ENCODE assay signal across 8 cellular contexts in the genomic region with DNA sequence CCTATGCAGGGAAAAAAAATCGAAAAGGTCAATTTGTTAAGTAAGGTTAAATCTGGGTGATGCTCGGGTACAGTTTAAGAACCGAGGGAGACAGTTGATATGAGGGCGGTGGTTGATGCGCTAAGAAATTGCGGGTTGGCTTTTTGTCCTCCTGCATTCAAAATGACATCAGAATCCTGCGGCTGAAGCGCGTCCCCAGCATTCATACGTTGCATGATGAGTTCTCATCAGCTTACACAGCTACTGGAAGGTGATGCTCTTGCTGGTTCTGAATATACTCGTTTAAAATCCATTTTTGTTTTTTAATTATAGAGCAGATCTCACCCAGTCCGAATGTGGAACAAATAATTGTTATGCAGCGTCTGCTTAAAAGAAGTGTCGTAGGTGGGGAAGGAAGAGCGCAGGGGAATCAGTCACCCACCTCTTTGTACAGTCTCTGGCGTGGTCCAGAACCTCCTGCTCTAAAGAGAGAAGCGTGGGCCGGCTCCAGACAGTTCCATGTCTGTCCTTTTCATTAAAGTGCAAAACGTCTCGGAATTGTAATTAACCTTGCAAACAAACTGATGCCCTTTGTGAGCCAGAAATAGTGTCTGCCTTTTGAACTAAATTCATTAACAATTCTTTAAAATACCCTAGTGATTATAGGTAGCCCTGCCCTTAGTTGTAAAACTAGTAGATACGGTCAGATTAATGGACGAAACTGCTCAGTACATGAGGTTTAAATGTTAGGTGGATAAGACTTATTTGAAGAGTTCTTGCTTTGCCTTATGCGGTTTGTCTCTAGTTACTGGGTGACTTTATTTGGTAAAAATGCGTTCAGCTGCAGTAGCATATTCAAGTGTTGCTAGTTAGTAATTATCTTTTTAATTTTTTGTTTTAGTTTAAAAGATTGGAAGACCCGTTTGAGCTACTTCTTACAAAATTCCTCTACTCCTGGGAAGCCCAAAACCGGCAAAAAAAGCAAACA. TPM values are rescaled to one million over a fixed set of nuclear protein-coding genes. Genes with fewer than 3 reads are reported as not detected.
DNase-seq lines count a peak whose midpoint lies in the region; ATAC-seq and TF ChIP-seq lines count a peak whose summit lies in the region.

No MANE protein-coding gene starts in this region.

- no peak for TF ChIP-seq POLR2A in uterus (IDR thresholded peaks at IDR 0.05)

- H2AFZ ChIP-seq in OCI-LY3 (ENCODE audit: low read depth, low read length) = 0 out of 2 replicates have a peak overlapping the region, but pooled peaks have one; percentile 11
- peak overlapping the region; percentile 95 for H2AFZ ChIP-seq in osteoblast (ENCODE audit: low read length)

- peak; percentile 76 for DNase-seq in activated naive CD4-positive, alpha-beta T cell treated with anti-CD3 and anti-CD28 coated beads for 36 hours
- peak; percentile 60 for DNase-seq in globus pallidus (ENCODE audit: low spot score)
- DNase-seq in osteoblast (ENCODE audit: insufficient read length, low spot score, missing footprints) = no peak
- DNase-seq in uterus = peak in 1 of 2 donors; percentile 47
- no peak for DNase-seq in OCI-M2 (lab: John Stamatoyannopoulos, UW; ENCODE audit: unreplicated experiment)

- peak; percentile 9 for ATAC-seq in HG02938 (IDR thresholded peaks at IDR 0.05; ENCODE audit: unreplicated experiment)

- no peaks in the 10 kb centered on the region for H3K9me3 ChIP-seq in OCI-LY3 (ENCODE audit: insufficient read depth, low read length)
- no peaks in the 10 kb centered on the region for H3K9me3 ChIP-seq in osteoblast (ENCODE audit: low read depth, low read length)
- H3K9me3 ChIP-seq in uterus = no peaks in the 10 kb centered on the region

- H3K4me3 Mint-ChIP-seq in activated naive CD4-positive, alpha-beta T cell treated with anti-CD3 and anti-CD28 coated beads for 36 hours = peak overlapping the region; percentile 96

- peaks cover 2% of the 10 kb centered on the region for H3K27me3 Mint-ChIP-seq in activated naive CD4-positive, alpha-beta T cell treated with anti-CD3 and anti-CD28 coated beads for 36 hours (ENCODE audit: low read depth)

- intact Hi-C loops in activated naive CD4-positive, alpha-beta T cell treated with anti-CD3 and anti-CD28 coated beads for 36 hours (cut with micrococcal nuclease) = loop anchor here (1.0 to 10.0 kb wide), 12 partner anchors 169 to 1486 kb away; a partner anchor contains a TSS
- intact Hi-C loops in uterus (cut with DNase I; ENCODE audit: low total_unique reads) = no loop called here

- H3K36me3 ChIP-seq in OCI-LY3 (replicated peaks; ENCODE audit: low read depth, low read length) (peaks cover 24% of the 10 kb centered on the region), osteoblast (ENCODE audit: insufficient read depth, low read length) (peaks cover 10% of the 10 kb centered on the region), uterus (no peaks in the 10 kb centered on the region)

- peaks cover 30% of the 10 kb centered on the region for H3K4me1 ChIP-seq in OCI-LY3 (ENCODE audit: low read length)
- H3K4me1 ChIP-seq in osteoblast (ENCODE audit: insufficient read depth, low read length) = peaks cover 25% of the 10 kb centered on the region
- H3K4me1 ChIP-seq in uterus = peaks cover 0 to 8% of the 10 kb centered on the region in 2 donors

- peaks cover 5% of the 10 kb centered on the region for H3K36me3 Mint-ChIP-seq in activated naive CD4-positive, alpha-beta T cell treated with anti-CD3 and anti-CD28 coated beads for 36 hours (ENCODE audit: low read depth)

- H3K27ac ChIP-seq in C4-2B = peak overlapping the region; percentile 76
- H3K27ac ChIP-seq in OCI-LY3 (ENCODE audit: low read length) = peak overlapping the region; percentile 60
- peak overlapping the region; percentile 94 for H3K27ac ChIP-seq in osteoblast (ENCODE audit: low read depth, low read length)
- H3K27ac ChIP-seq in uterus = peak overlapping the region; percentile 95 to 97

- H3K4me2 ChIP-seq in OCI-LY3 (ENCODE audit: low read length) (peak overlapping the region; percentile 98), osteoblast (ENCODE audit: insufficient read depth, low read length) (peak overlapping the region; percentile 89)

- H3K9ac ChIP-seq in OCI-LY3 (ENCODE audit: low read length) = peak overlapping the region; percentile 71

- H3K27me3 ChIP-seq in OCI-LY3 (ENCODE audit: low read depth, low read length) = no peaks in the 10 kb centered on the region
- no peaks in the 10 kb centered on the region for H3K27me3 ChIP-seq in osteoblast (ENCODE audit: insufficient read depth, low read length)
- no peaks in the 10 kb centered on the region for H3K27me3 ChIP-seq in uterus

- H4K20me1 ChIP-seq in OCI-LY3 (ENCODE audit: insufficient read depth, low read length) = peaks cover 16% of the 10 kb centered on the region
- no peaks in the 10 kb centered on the region for H4K20me1 ChIP-seq in osteoblast (ENCODE audit: insufficient read depth, low read length)

- H3K4me3 ChIP-seq in OCI-LY3 (ENCODE audit: low read length) = peak overlapping the region; percentile 81
- H3K4me3 ChIP-seq in osteoblast (ENCODE audit: insufficient read depth, low read length) = peak overlapping the region; percentile 97
- peak overlapping the region; percentile 79 to 89 for H3K4me3 ChIP-seq in uterus

- CTCF ChIA-PET in activated naive CD4-positive, alpha-beta T cell treated with anti-CD3 and anti-CD28 coated beads for 36 hours (lab: Charles Lee) = interaction anchor here (0.7 to 1.4 kb wide), 2 partner anchors 10 to 313 kb away, joined by 3 read pairs; no protein-coding TSS in a partner anchor

- peaks cover 31% of the 10 kb centered on the region for H3K4me1 Mint-ChIP-seq in activated naive CD4-positive, alpha-beta T cell treated with anti-CD3 and anti-CD28 coated beads for 36 hours (ENCODE audit: low read depth)

- peak overlapping the region; percentile 82 for H3K27ac Mint-ChIP-seq in activated naive CD4-positive, alpha-beta T cell treated with anti-CD3 and anti-CD28 coated beads for 36 hours

- H3K79me2 ChIP-seq in OCI-LY3 (ENCODE audit: low read length) (peaks cover 8% of the 10 kb centered on the region; the same call in 1 of the 2 replicates), osteoblast (ENCODE audit: insufficient read depth, low read length) (peaks cover 11% of the 10 kb centered on the region)

- H3K9me3 Mint-ChIP-seq in activated naive CD4-positive, alpha-beta T cell treated with anti-CD3 and anti-CD28 coated beads for 36 hours = no peaks in the 10 kb centered on the region

- TF ChIP-seq CTCF in C4-2B (conservative IDR thresholded peaks at IDR 0.05) = no peak
- no peak for TF ChIP-seq CTCF in OCI-LY3 (IDR thresholded peaks at IDR 0.05; ENCODE audit: low read depth, low read length)
- no peak for TF ChIP-seq CTCF in osteoblast (IDR thresholded peaks at IDR 0.05; ENCODE audit: extremely low read depth, low read depth, low read length)
- TF ChIP-seq CTCF in uterus (IDR thresholded peaks at IDR 0.05) = no peak

RNA-seq across cellular contexts. Expression of a gene that starts 0.7 kb away (rescaled TPM):
- total RNA-seq in activated naive CD4-positive, alpha-beta T cell treated with anti-CD3 and anti-CD28 coated beads for 36 hours = 10 to 100 TPM; 11.7 to 11.8 TPM
- 5.6 and 5.8 TPM in 2 replicates for total RNA-seq in osteoblast
- 100 to 1,000 TPM; 103 to 164 (median 134) TPM for total RNA-seq in uterus

Comparison
In these comparisons a context has a peak if more than half of its experiments do, and no peak if none do; other contexts are left out.
1. DNase-seq: peak in activated naive CD4-positive, alpha-beta T cell treated with anti-CD3 and anti-CD28 coated beads for 36 hours (single experiment) and globus pallidus (single experiment); none in osteoblast (single experiment) and OCI-M2 (single experiment).
2. RNA of a gene that starts 0.7 kb away (total RNA-seq): 103 to 164 TPM in uterus; 11.7 to 11.8 TPM in activated naive CD4-positive, alpha-beta T cell treated with anti-CD3 and anti-CD28 coated beads for 36 hours and 5.6 to 5.8 TPM in osteoblast; every median in the first group is over 4 times any median in the second.
3. Peak in every context shown above with its lines, with median percentiles within 50 percentile points of each other: H3K27ac ChIP-seq and H3K4me3 ChIP-seq.